16 cellular contexts compared by ENCODE assay signal in genomic region chr9:69317894-69318293, GRCh38. TPM values are rescaled to one million over a fixed set of nuclear protein-coding genes. Genes with fewer than 3 reads are reported as not detected.
A peak's percentile ranks its signal among the peaks of the same experiment; 100 is the strongest.
DNase-seq lines count a peak whose midpoint lies in the region; ATAC-seq and TF ChIP-seq lines count a peak whose summit lies in the region.
"Had no signal": no experiment of that assay in that cellular context is flagged by ENCODE, and none has a peak within 500 bp of the region (broad histone marks: within the 10 kb centered on the region; RNA-seq: fewer than 3 reads in every experiment).

No MANE protein-coding gene starts in this region.

- no peak for TF ChIP-seq POLR2A in transverse colon (IDR thresholded peaks at IDR 0.05)

- H3K27ac ChIP-seq in transverse colon (no peak overlapping the region), A673 (ENCODE audit: low read depth, low read length, poor library complexity, severe bottlenecking) (no peak overlapping the region)
- H3K27ac ChIP-seq: BLaER1 treated with 17β-estradiol and CSF1 and Interleukin-3, amounts not matched to agents 10 nM and 100 nM; cardiac muscle cell; epithelial cell of prostate; PC-9 had no signal

- peaks cover 11% of the 10 kb centered on the region for H3K27me3 ChIP-seq in transverse colon
- peaks cover 27% of the 10 kb centered on the region for H3K27me3 ChIP-seq in A673 (replicated peaks; ENCODE audit: insufficient read depth, low read depth, low read length, poor library complexity)
- H3K27me3 ChIP-seq: BLaER1 treated with 17β-estradiol and CSF1 and Interleukin-3, amounts not matched to agents 10 nM and 100 nM; cardiac muscle cell had no signal

- ATAC-seq in HG02642 (IDR thresholded peaks at IDR 0.05; ENCODE audit: poor library complexity, unreplicated experiment) (peak; percentile 88), HG03469 (IDR thresholded peaks at IDR 0.05; ENCODE audit: unreplicated experiment) (peak; percentile 90)
- ATAC-seq: T-helper 17 cell had no signal

- H3K4me1 Mint-ChIP-seq in progenitor cell of endocrine pancreas (ENCODE audit: low read depth) = no peaks in the 10 kb centered on the region
- H3K4me1 Mint-ChIP-seq: T-helper 17 cell had no signal

- POLR2A ChIA-PET in A673 (lab: Charles Lee; ENCODE audit: low non-redundant PET) = no interaction called here

- BruUV-seq in A673 (replicated peaks; lab: Mats Ljungman, UMichigan) = no TSS peak

- peaks cover 4% of the 10 kb centered on the region for H3K36me3 Mint-ChIP-seq in progenitor cell of endocrine pancreas (ENCODE audit: insufficient read depth)

- intact Hi-C loops in transverse colon (cut with DNase I; ENCODE audit: low total_unique reads) (no loop called here), cardiac septum (cut with DNase I) (no loop called here), A673 (cut with micrococcal nuclease; ENCODE audit: unreplicated experiment) (no loop called here)

- H3K4me1 ChIP-seq in transverse colon (no peaks in the 10 kb centered on the region), A673 (ENCODE audit: insufficient read depth, low read length, poor library complexity, severe bottlenecking) (no peaks in the 10 kb centered on the region)

- peaks cover 31% of the 10 kb centered on the region for H3K27me3 Mint-ChIP-seq in progenitor cell of endocrine pancreas

- H3K36me3 ChIP-seq in transverse colon = no peaks in the 10 kb centered on the region
- H3K36me3 ChIP-seq in A673 (ENCODE audit: insufficient read depth, low read length, poor library complexity, severe bottlenecking) = no peaks in the 10 kb centered on the region
- H3K36me3 ChIP-seq: BLaER1 treated with 17β-estradiol and CSF1 and Interleukin-3, amounts not matched to agents 10 nM and 100 nM; cardiac muscle cell had no signal

- in situ Hi-C loops in transverse colon (cut with MboI; ENCODE audit: low pct_ligation_motif_present in 1 of 4, low pct_unique_long_range_greater_than_20kb in 1 of 4, low sequenced_read_pairs in 3 of 4) = no loop called here

- H3K9me3 Mint-ChIP-seq in progenitor cell of endocrine pancreas (ENCODE audit: low read depth) = peaks cover 9% of the 10 kb centered on the region

- no peak for TF ChIP-seq EP300 in transverse colon (IDR thresholded peaks at IDR 0.05; ENCODE audit: low read depth)

- DNase-seq in stimulated activated CD4-positive, alpha-beta T cell treated with anti-CD3 and anti-CD28 coated beads, Interleukin-15, amount 100 ng/mL, for 48 hours (ENCODE audit: low read depth in 2 of 2) = peak; percentile 17 to 26
- DNase-seq in stimulated activated CD4-positive, alpha-beta T cell treated with anti-CD3 and anti-CD28 coated beads, Interleukin-4, amount 100 ng/mL, for 4 hours = no peak
- DNase-seq in progenitor cell of endocrine pancreas (ENCODE audit: low spot score, unreplicated experiment) (no peak), transverse colon (no peak), cardiac septum (ENCODE audit: low spot score) (no peak), A673 (ENCODE audit: low spot score) (no peak)
- DNase-seq: activated CD8-positive, alpha-beta memory T cell treated with anti-CD3 and anti-CD28 coated beads, Interleukin-2, amount 50 U/mL, for 4 hours; NCI-H1436; PC-9; T-helper 17 cell had no signal

- H3K27ac Mint-ChIP-seq in progenitor cell of endocrine pancreas = no peak overlapping the region
- H3K27ac Mint-ChIP-seq: mesothelial cell of epicardium, T-helper 17 cell had no signal

- peaks cover 0 to 7% of the 10 kb centered on the region in 2 donors for H3K9me3 ChIP-seq in transverse colon
- peaks cover under 1% of the 10 kb centered on the region for H3K9me3 ChIP-seq in A673 (ENCODE audit: low read depth, low read length, poor library complexity, severe bottlenecking)

- H3K4me3 ChIP-seq in transverse colon (no peak overlapping the region), A673 (ENCODE audit: low read depth, low read length, poor library complexity, severe bottlenecking) (no peak overlapping the region)
- H3K4me3 ChIP-seq: BLaER1 treated with 17β-estradiol and CSF1 and Interleukin-3, amounts not matched to agents 10 nM and 100 nM; cardiac muscle cell; PC-9 had no signal

- TF ChIP-seq CTCF in progenitor cell of endocrine pancreas (IDR thresholded peaks at IDR 0.05; ENCODE audit: unreplicated experiment) = no peak
- TF ChIP-seq CTCF in transverse colon (IDR thresholded peaks at IDR 0.05) = no peak
- TF ChIP-seq CTCF in A673 (conservative IDR thresholded peaks at IDR 0.05; ENCODE audit: low read depth, low read length) = no peak

- CTCF ChIA-PET in A673 (lab: Charles Lee) = no interaction called here

- H3K4me3 Mint-ChIP-seq in progenitor cell of endocrine pancreas (ENCODE audit: low read depth) = no peak overlapping the region
- H3K4me3 Mint-ChIP-seq: mesothelial cell of epicardium, T-helper 17 cell had no signal

RNA-seq across cellular contexts. Expression of gene ENTREP1, which starts 7.1 kb away (rescaled TPM):
- total RNA-seq in progenitor cell of endocrine pancreas (3.6 and 3.7 TPM in 2 replicates), transverse colon (10 to 100 TPM in 2 of 4 donors, 1 to 10 TPM in 2; 2.2 to 23.2 (median 9.0) TPM), cardiac septum (25.1 TPM), A673 (2021) (not detected in 2 replicates)

Comparison
In these comparisons a context has a peak if more than half of its experiments do, and no peak if none do; other contexts are left out.
1. DNase-seq: peak in stimulated activated CD4-positive, alpha-beta T cell treated with anti-CD3 and anti-CD28 coated beads, Interleukin-15, amount 100 ng/mL, for 48 hours (2 of 2); none in stimulated activated CD4-positive, alpha-beta T cell treated with anti-CD3 and anti-CD28 coated beads, Interleukin-4, amount 100 ng/mL, for 4 hours (0 of 2), progenitor cell of endocrine pancreas (single experiment), transverse colon (single experiment), cardiac septum (single experiment) and A673 (single experiment).